Comparison of ENCODE assay signal across 9 cellular contexts in the genomic region with DNA sequence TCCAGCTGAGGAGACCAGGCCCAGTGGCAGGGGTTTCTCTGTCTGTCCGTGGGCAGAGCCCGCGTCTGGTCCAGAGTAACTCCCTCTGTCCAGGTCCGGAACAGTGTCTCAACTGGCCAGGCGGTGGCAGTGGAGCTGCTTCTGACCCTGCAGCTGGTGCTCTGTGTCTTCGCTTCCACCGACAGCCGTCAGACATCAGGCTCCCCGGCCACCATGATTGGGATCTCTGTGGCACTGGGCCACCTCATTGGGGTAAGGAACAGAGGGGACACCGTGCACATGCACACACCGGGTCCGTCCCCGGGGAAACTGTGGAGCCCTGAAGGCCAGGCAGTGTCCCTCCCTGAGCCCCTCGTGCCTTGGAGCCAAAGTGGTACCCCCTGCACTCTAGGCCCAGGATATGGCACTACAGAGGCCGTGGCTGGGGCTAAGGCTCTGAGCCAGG. TPM values are rescaled to one million over a fixed set of nuclear protein-coding genes. Genes with fewer than 3 reads are reported as not detected.
DNase-seq lines count a peak whose midpoint lies in the region; ATAC-seq and TF ChIP-seq lines count a peak whose summit lies in the region.
"Had no signal": no experiment of that assay in that cellular context is flagged by ENCODE, and none has a peak within 500 bp of the region (broad histone marks: within the 10 kb centered on the region; RNA-seq: fewer than 3 reads in every experiment).

No MANE protein-coding gene starts in this region.

- dilution Hi-C loops in mammary epithelial cell (cut with HindIII; ENCODE audit: low sequenced_read_pairs) = no loop called here

- DNase-seq in breast epithelium (ENCODE audit: low spot score in 2 of 2) (no peak), mammary epithelial cell (no peak), coronary artery (ENCODE audit: low spot score) (no peak), NCI-H345 (lab: John Stamatoyannopoulos, UW) (no peak)
- DNase-seq in natural killer cell treated with Interleukin-12 subunit alpha and Interleukin-12 subunit beta and Interleukin-15 and Interleukin-18, amount 100 ng/mL, for 72 hours (ENCODE audit: low spot score) = no peak
- DNase-seq in activated naive CD4-positive, alpha-beta T cell treated with anti-CD3 and anti-CD28 coated beads, Interleukin-2, amount 50 U/mL, for 72 hours (ENCODE audit: low spot score in 2 of 2) = no peak
- no peak for DNase-seq in activated CD4-positive, alpha-beta T cell treated with anti-CD3 and anti-CD28 coated beads, Interleukin-2, amount 50 U/mL, for 4 hours
- DNase-seq: NCI-H2029 treated with DMSO at 0.1 percent for 48 hours had no signal

- no peaks in the 10 kb centered on the region for H3K79me2 ChIP-seq in mammary epithelial cell (ENCODE audit: insufficient read depth, low read length)

- intact Hi-C loops in breast epithelium (cut with DNase I; ENCODE audit: low total_unique reads) = loop anchor here (1.0 kb wide), 1 partner anchor 21 kb away; no protein-coding TSS in a partner anchor
- intact Hi-C loops in mammary epithelial cell (cut with micrococcal nuclease) = no loop called here

- no peak overlapping the region for H3K4me2 ChIP-seq in mammary epithelial cell (ENCODE audit: insufficient read depth, low read depth, low read length)

- no peak overlapping the region for H3K9ac ChIP-seq in mammary epithelial cell (ENCODE audit: insufficient read depth, low read length)
- H3K9ac ChIP-seq in liver (ENCODE audit: low read depth in 1 of 2, low read length in 2 of 2) = no peak overlapping the region

- peaks cover 0 to 3% of the 10 kb centered on the region in 2 donors for H3K27me3 Mint-ChIP-seq in natural killer cell treated with Interleukin-12 subunit alpha and Interleukin-12 subunit beta and Interleukin-15 and Interleukin-18, amount 100 ng/mL, for 72 hours

- no peak overlapping the region for H3K4me3 Mint-ChIP-seq in natural killer cell treated with Interleukin-12 subunit alpha and Interleukin-12 subunit beta and Interleukin-15 and Interleukin-18, amount 100 ng/mL, for 72 hours

- no peaks in the 10 kb centered on the region for H3K9me3 ChIP-seq in breast epithelium
- no peaks in the 10 kb centered on the region for H3K9me3 ChIP-seq in mammary epithelial cell (replicated peaks; ENCODE audit: insufficient read depth, low read length)
- no peaks in the 10 kb centered on the region for H3K9me3 ChIP-seq in liver (ENCODE audit: control insufficient read depth in 4 of 4, low read length in 3 of 4)

- CTCF ChIA-PET in mammary epithelial cell (lab: Charles Lee; ENCODE audit: low non-redundant PET) = no interaction called here

- H3K4me1 ChIP-seq in breast epithelium (no peaks in the 10 kb centered on the region), mammary epithelial cell (ENCODE audit: insufficient read depth, low read length) (peaks cover 11% of the 10 kb centered on the region), liver (ENCODE audit: control insufficient read depth in 4 of 4, insufficient read depth in 4 of 4, low read length in 3 of 4) (peaks cover 1 to 18% (median 8%) of the 10 kb centered on the region in 4 donors)

- H4K20me1 ChIP-seq in mammary epithelial cell (ENCODE audit: insufficient read depth, low read length) = no peaks in the 10 kb centered on the region

- peak; percentile 77 to 91 for TF ChIP-seq RAD21 in liver (IDR thresholded peaks at IDR 0.05)

- no peaks in the 10 kb centered on the region for H3K36me3 Mint-ChIP-seq in natural killer cell treated with Interleukin-12 subunit alpha and Interleukin-12 subunit beta and Interleukin-15 and Interleukin-18, amount 100 ng/mL, for 72 hours
- no peaks in the 10 kb centered on the region for H3K36me3 Mint-ChIP-seq in activated naive CD4-positive, alpha-beta T cell treated with anti-CD3 and anti-CD28 coated beads, Interleukin-2, amount 50 U/mL, for 72 hours

- no peak for TF ChIP-seq POLR2A in breast epithelium (IDR thresholded peaks at IDR 0.05)

- TF ChIP-seq CTCF in breast epithelium (IDR thresholded peaks at IDR 0.05) = peak in 2 of 3 donors; percentile 17 to 46
- peak in 1 of 2 donors; percentile 42 for TF ChIP-seq CTCF in mammary epithelial cell (conservative IDR thresholded peaks at IDR 0.05 in 1 of 2, IDR thresholded peaks at IDR 0.05 in 1 of 2; ENCODE audit: extremely low read depth in 1 of 2, insufficient read depth in 1 of 2, low read depth in 1 of 2, low read length in 2 of 2)
- TF ChIP-seq CTCF in coronary artery (IDR thresholded peaks at IDR 0.05) = no peak
- peak; percentile 64 for TF ChIP-seq CTCF in liver (IDR thresholded peaks at IDR 0.05; ENCODE audit: low read depth, low read length, missing input control)

- no peak for ATAC-seq in natural killer cell treated with Interleukin-12 subunit alpha and Interleukin-12 subunit beta and Interleukin-15 and Interleukin-18, amount 100 ng/mL, for 72 hours
- ATAC-seq in activated naive CD4-positive, alpha-beta T cell treated with anti-CD3 and anti-CD28 coated beads, Interleukin-2, amount 50 U/mL, for 72 hours = no peak

- H3K9me3 Mint-ChIP-seq in natural killer cell treated with Interleukin-12 subunit alpha and Interleukin-12 subunit beta and Interleukin-15 and Interleukin-18, amount 100 ng/mL, for 72 hours = no peaks in the 10 kb centered on the region
- H3K9me3 Mint-ChIP-seq in activated naive CD4-positive, alpha-beta T cell treated with anti-CD3 and anti-CD28 coated beads, Interleukin-2, amount 50 U/mL, for 72 hours = no peaks in the 10 kb centered on the region

- H3K36me3 ChIP-seq in breast epithelium (no peaks in the 10 kb centered on the region), mammary epithelial cell (ENCODE audit: insufficient read depth, low read length) (no peaks in the 10 kb centered on the region), liver (ENCODE audit: control insufficient read depth in 4 of 4, insufficient read depth in 3 of 4, low read depth in 1 of 4, low read length in 3 of 4) (no peaks in the 10 kb centered on the region)

- no peaks in the 10 kb centered on the region for H3K4me1 Mint-ChIP-seq in natural killer cell treated with Interleukin-12 subunit alpha and Interleukin-12 subunit beta and Interleukin-15 and Interleukin-18, amount 100 ng/mL, for 72 hours (ENCODE audit: low read depth in 2 of 2)

- no peak overlapping the region for H2AFZ ChIP-seq in mammary epithelial cell (ENCODE audit: low read depth, low read length)

- WGBS in mammary epithelial cell (ENCODE audit: low coverage, missing lambda C conversion rate) = 69% methylated on average over 14 of the region's 15 CpGs
- WGBS in liver = 45% methylated on average over 15 of the region's 15 CpGs

- H3K27me3 ChIP-seq in breast epithelium (no peaks in the 10 kb centered on the region), mammary epithelial cell (ENCODE audit: insufficient read depth, low read length) (no peaks in the 10 kb centered on the region), liver (ENCODE audit: control insufficient read depth in 4 of 4, insufficient read depth in 4 of 4, low read length in 3 of 4) (no peaks in the 10 kb centered on the region)

- no peak overlapping the region for H3K27ac ChIP-seq in breast epithelium
- no peak overlapping the region for H3K27ac ChIP-seq in mammary epithelial cell (ENCODE audit: insufficient read depth, low read depth, low read length)
- H3K27ac ChIP-seq in coronary artery = peak overlapping the region in 1 of 2 donors; percentile 38
- H3K27ac ChIP-seq in liver (ENCODE audit: low read depth in 1 of 2, low read length in 2 of 2) = no peak overlapping the region

- H3K27ac Mint-ChIP-seq in natural killer cell treated with Interleukin-12 subunit alpha and Interleukin-12 subunit beta and Interleukin-15 and Interleukin-18, amount 100 ng/mL, for 72 hours = no peak overlapping the region
- no peak overlapping the region for H3K27ac Mint-ChIP-seq in activated naive CD4-positive, alpha-beta T cell treated with anti-CD3 and anti-CD28 coated beads, Interleukin-2, amount 50 U/mL, for 72 hours

- no TSS peak for BruUV-seq in mammary epithelial cell (replicated peaks; lab: Mats Ljungman, UMichigan)

- H3K4me3 ChIP-seq in breast epithelium (no peak overlapping the region), mammary epithelial cell (replicated peaks in 1 of 3; ENCODE audit: insufficient read depth in 1 of 3, low read depth in 2 of 3, low read length in 3 of 3) (no peak overlapping the region), coronary artery (peak overlapping the region; percentile 35), liver (ENCODE audit: low read depth in 1 of 3, low read length in 3 of 3) (no peak overlapping the region)

- in situ Hi-C loops in mammary epithelial cell (cut with MboI; ENCODE audit: low sequenced_read_pairs in 2 of 2) = loop anchor here in 1 of 2 donors (5.0 kb wide), 1 partner anchor 78 kb away; no protein-coding TSS in a partner anchor

RNA-seq across cellular contexts. Expression of gene AQP6, which starts 1.5 kb away (rescaled TPM):
- total RNA-seq in breast epithelium (under 1 TPM in 1 of 3 donors, not detected in 2; 0.16 TPM), mammary epithelial cell (under 1 TPM in 1 of 2 donors, not detected in 1; 0.14 TPM), liver (not detected)
- polyA plus RNA-seq in mammary epithelial cell (0.09 TPM), liver (under 1 TPM; 0.05 to 0.11 TPM)
- not detected for polyA minus RNA-seq in mammary epithelial cell
- not detected for total RNA-seq in natural killer cell treated with Interleukin-12 subunit alpha and Interleukin-12 subunit beta and Interleukin-15 and Interleukin-18, amount 100 ng/mL, for 72 hours
- total RNA-seq in activated naive CD4-positive, alpha-beta T cell treated with anti-CD3 and anti-CD28 coated beads, Interleukin-2, amount 50 U/mL, for 72 hours = not detected

RNA-seq across cellular contexts. Expression of gene AQP5, which starts 12.6 kb away (rescaled TPM):
- total RNA-seq in breast epithelium (1 to 10 TPM in 2 of 3 donors, not detected in 1; 3.1 to 4.6 TPM), mammary epithelial cell (under 1 TPM in 1 of 2 donors, not detected in 1; 0.50 TPM), liver (not detected)
- polyA plus RNA-seq in mammary epithelial cell (not detected), liver (not detected)
- not detected for polyA minus RNA-seq in mammary epithelial cell
- not detected for total RNA-seq in natural killer cell treated with Interleukin-12 subunit alpha and Interleukin-12 subunit beta and Interleukin-15 and Interleukin-18, amount 100 ng/mL, for 72 hours
- total RNA-seq in activated naive CD4-positive, alpha-beta T cell treated with anti-CD3 and anti-CD28 coated beads, Interleukin-2, amount 50 U/mL, for 72 hours = not detected

RNA-seq across cellular contexts. Expression of gene AQP2, which starts 23.7 kb away (rescaled TPM):
- total RNA-seq in breast epithelium (not detected), mammary epithelial cell (not detected), liver (not detected)
- polyA plus RNA-seq in mammary epithelial cell (not detected), liver (not detected)
- polyA minus RNA-seq in mammary epithelial cell = not detected
- not detected for total RNA-seq in natural killer cell treated with Interleukin-12 subunit alpha and Interleukin-12 subunit beta and Interleukin-15 and Interleukin-18, amount 100 ng/mL, for 72 hours
- not detected for total RNA-seq in activated naive CD4-positive, alpha-beta T cell treated with anti-CD3 and anti-CD28 coated beads, Interleukin-2, amount 50 U/mL, for 72 hours

RNA-seq across cellular contexts. Expression of gene RACGAP1, which starts 51.0 kb away (rescaled TPM):
- total RNA-seq in breast epithelium (10 to 100 TPM in 2 of 3 donors, 1 to 10 TPM in 1; 7.5 to 33.9 (median 11.1) TPM), mammary epithelial cell (10 to 100 TPM; 24.2 to 91.8 TPM), liver (10 to 100 TPM in 1 of 2 donors, 1 to 10 TPM in 1; 2.4 to 38.3 TPM)
- polyA plus RNA-seq in mammary epithelial cell (52.7 TPM), liver (1 to 10 TPM; 1.0 to 3.4 TPM)
- 113 TPM for polyA minus RNA-seq in mammary epithelial cell
- 100 to 1,000 TPM in 1 of 2 donors, 10 to 100 TPM in 1; 72.2 to 107 TPM for total RNA-seq in natural killer cell treated with Interleukin-12 subunit alpha and Interleukin-12 subunit beta and Interleukin-15 and Interleukin-18, amount 100 ng/mL, for 72 hours
- total RNA-seq in activated naive CD4-positive, alpha-beta T cell treated with anti-CD3 and anti-CD28 coated beads, Interleukin-2, amount 50 U/mL, for 72 hours = 100 to 1,000 TPM; 109 to 195 TPM
